ENCODE assay signal across 9 cellular contexts in the genomic region with DNA sequence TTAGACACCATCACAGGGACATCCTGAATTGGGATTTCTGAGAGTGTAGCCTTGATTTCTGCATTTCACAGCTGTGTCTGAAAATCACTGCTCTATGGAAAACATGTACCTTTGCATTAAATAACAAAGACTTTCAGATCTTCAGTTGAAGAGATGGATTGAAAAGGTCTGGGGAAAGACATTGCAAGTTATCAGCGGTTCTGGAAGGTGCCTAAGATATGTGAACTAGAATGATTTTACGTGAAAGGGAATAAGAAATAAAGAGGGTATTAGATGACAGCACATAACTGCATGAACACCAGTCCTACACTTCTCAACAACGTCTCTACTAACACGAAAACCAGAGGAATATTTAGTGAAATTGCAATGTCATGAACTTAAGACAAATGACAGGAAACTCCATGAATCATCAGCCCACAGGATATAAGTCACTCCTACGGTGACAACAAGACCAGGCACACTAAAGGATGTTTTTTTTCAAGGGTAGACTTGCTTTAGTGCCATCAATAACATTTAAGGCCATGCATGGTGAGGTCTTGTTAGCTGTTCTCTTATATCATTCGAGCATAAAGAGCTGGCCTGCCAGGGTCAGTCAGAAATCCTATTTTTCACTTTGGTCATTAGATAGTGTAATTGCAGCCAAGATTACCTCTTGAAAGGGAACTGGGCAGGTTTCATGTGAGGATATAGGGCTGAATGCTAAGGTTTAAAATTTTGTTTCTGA.
DNase-seq lines count a peak whose midpoint lies in the region; ATAC-seq and TF ChIP-seq lines count a peak whose summit lies in the region.
"Had no signal": no experiment of that assay in that cellular context is flagged by ENCODE, and none has a peak within 500 bp of the region (broad histone marks: within the 10 kb centered on the region; RNA-seq: fewer than 3 reads in every experiment).

No MANE protein-coding gene starts in this region.

- no peak for TF ChIP-seq CTCF in thoracic aorta (IDR thresholded peaks at IDR 0.05)

- peaks cover 26% of the 10 kb centered on the region for H3K4me1 Mint-ChIP-seq in activated naive CD4-positive, alpha-beta T cell treated with anti-CD3 and anti-CD28 coated beads, Interleukin-2, amount 50 U/mL, for 24 hours

- no peaks in the 10 kb centered on the region for H3K36me3 ChIP-seq in SK-N-MC (ENCODE audit: insufficient read depth, low read length)
- H3K36me3 ChIP-seq in thoracic aorta, result no peaks in the 10 kb centered on the region

- ATAC-seq in thoracic aorta (ENCODE audit: insufficient number of reproducible peaks, low FRiP score, low read depth) (peak; percentile 62), HG02884 (IDR thresholded peaks at IDR 0.05; ENCODE audit: unreplicated experiment) (no peak)

- H3K27me3 Mint-ChIP-seq in activated naive CD4-positive, alpha-beta T cell treated with anti-CD3 and anti-CD28 coated beads, Interleukin-2, amount 50 U/mL, for 24 hours, result no peaks in the 10 kb centered on the region

- H3K27me3 ChIP-seq in thoracic aorta (replicated peaks; ENCODE audit: insufficient read depth), result no peaks in the 10 kb centered on the region

- H3K36me3 Mint-ChIP-seq in activated naive CD4-positive, alpha-beta T cell treated with anti-CD3 and anti-CD28 coated beads, Interleukin-2, amount 50 U/mL, for 24 hours, result no peaks in the 10 kb centered on the region

- H3K4me3 ChIP-seq in SK-N-MC, result no peak overlapping the region
- H3K4me3 ChIP-seq in thoracic aorta, result peak overlapping the region; percentile 5

- peak overlapping the region; percentile 59 for H3K4me3 Mint-ChIP-seq in activated naive CD4-positive, alpha-beta T cell treated with anti-CD3 and anti-CD28 coated beads, Interleukin-2, amount 50 U/mL, for 24 hours
- H3K4me3 Mint-ChIP-seq: neural crest cell had no signal

- no peak overlapping the region for H3K9ac ChIP-seq in SK-N-MC (ENCODE audit: insufficient read length)

- peak overlapping the region; percentile 60 for H3K27ac Mint-ChIP-seq in activated naive CD4-positive, alpha-beta T cell treated with anti-CD3 and anti-CD28 coated beads, Interleukin-2, amount 50 U/mL, for 24 hours

- peak overlapping the region; percentile 16; the same call in 1 of the 2 replicates for H3K27ac ChIP-seq in SK-N-MC
- peak overlapping the region in 1 of 2 donors; percentile 44 for H3K27ac ChIP-seq in thoracic aorta
- no peak overlapping the region for H3K27ac ChIP-seq in substantia nigra (ENCODE audit: low read depth, low read length, poor library complexity, severe bottlenecking)

- H3K9me3 ChIP-seq in SK-N-MC (ENCODE audit: low read depth, low read length) (no peaks in the 10 kb centered on the region), thoracic aorta (no peaks in the 10 kb centered on the region)

- H3K9me3 Mint-ChIP-seq in activated naive CD4-positive, alpha-beta T cell treated with anti-CD3 and anti-CD28 coated beads, Interleukin-2, amount 50 U/mL, for 24 hours, result peaks cover 4% of the 10 kb centered on the region

- peaks cover 8 to 9% of the 10 kb centered on the region in 2 donors for H3K4me1 ChIP-seq in thoracic aorta (ENCODE audit: control insufficient read depth in 1 of 2, low read depth in 2 of 2)

- no peak for DNase-seq in activated naive CD4-positive, alpha-beta T cell treated with anti-CD3 and anti-CD28 coated beads, Interleukin-2, amount 50 U/mL, for 16 hours
- DNase-seq in SK-N-MC (ENCODE audit: low read depth, low spot score), result no peak
- DNase-seq in fibroblast of gingiva (ENCODE audit: low read depth), result peak; percentile 43
- DNase-seq in thoracic aorta (ENCODE audit: low spot score), result no peak
- no peak for DNase-seq in COR-L47 (lab: John Stamatoyannopoulos, UW)
- no peak for DNase-seq in substantia nigra (lab: John Stamatoyannopoulos, UW)
